In the genomic region with DNA sequence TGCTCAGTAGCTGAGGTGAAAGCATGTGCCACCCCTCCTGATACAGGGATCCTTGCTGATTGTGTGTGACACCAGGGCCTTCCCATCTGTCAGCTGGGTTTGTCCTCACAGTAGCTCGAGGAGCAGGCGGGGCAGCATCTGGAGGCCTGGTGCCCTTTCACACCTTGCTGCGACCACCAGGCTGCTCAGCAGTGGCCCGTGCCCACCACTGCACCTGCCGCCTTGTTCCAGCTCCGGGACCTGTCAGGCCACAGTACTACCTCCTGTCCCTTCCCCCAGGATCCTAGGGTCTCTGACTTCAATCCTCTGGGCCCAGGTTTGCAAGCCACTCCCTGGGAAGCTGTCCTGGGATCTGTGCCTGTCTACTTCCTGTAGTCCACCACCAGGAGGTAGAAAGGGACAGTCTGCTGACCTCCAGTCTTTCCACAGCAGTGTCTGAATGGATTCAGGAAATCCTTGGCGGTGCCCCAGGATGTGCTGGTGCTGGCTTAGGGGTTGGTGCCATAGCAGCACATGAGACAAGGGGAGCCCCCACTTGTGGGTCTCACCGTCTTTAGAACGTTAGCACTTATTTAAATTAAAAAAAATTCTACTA, we compare ENCODE assay signal across 13 cellular contexts. TPM values are rescaled to one million over a fixed set of nuclear protein-coding genes. Genes with fewer than 3 reads are reported as not detected.
DNase-seq lines count a peak whose midpoint lies in the region; ATAC-seq and TF ChIP-seq lines count a peak whose summit lies in the region.
"Had no signal": no experiment of that assay in that cellular context is flagged by ENCODE, and none has a peak within 500 bp of the region (broad histone marks: within the 10 kb centered on the region; RNA-seq: fewer than 3 reads in every experiment).

No MANE protein-coding gene starts in this region.

- H2BK12ac ChIP-seq in H9 (ENCODE audit: insufficient read length, low read depth, low read length) = no peak overlapping the region

- H3K9me3 Mint-ChIP-seq in H9 = peaks cover 0 to 8% of the 10 kb centered on the region in 2 experiments; a peak in 2 of 5 replicates
- peaks cover 11% of the 10 kb centered on the region for H3K9me3 Mint-ChIP-seq in neural progenitor cell
- H3K9me3 Mint-ChIP-seq: CD4-positive, CD25-positive, alpha-beta regulatory T cell had no signal

- intact Hi-C loops in psoas muscle (cut with DNase I) = no loop called here

- no peak overlapping the region for H3K56ac ChIP-seq in H9 (ENCODE audit: insufficient read length, low read depth, low read length)

- H3K4ac ChIP-seq in H9 (ENCODE audit: low read depth, low read length) = no peak overlapping the region

- no peak overlapping the region for H3K18ac ChIP-seq in H9 (ENCODE audit: insufficient read length, low read depth, low read length)

- WGBS in H9 (ENCODE audit: extremely low coverage, insufficient read length, low lambda C conversion rate) = no CpG with 5 or more reads among the region's 9 CpGs
- WGBS in psoas muscle, 3 donors = 68 to 83% (median 74%) methylated on average over 9 of the region's 9 CpGs

- TF ChIP-seq CTCF in H9 (conservative IDR thresholded peaks at IDR 0.05) = peak; percentile 36; the same call in 2 of the 3 replicates
- TF ChIP-seq CTCF in LNCaP clone FGC (IDR thresholded peaks at IDR 0.05; ENCODE audit: control insufficient read depth, extremely low read depth, insufficient read depth) = 0 out of 2 replicates have a peak, but pooled peaks have one; percentile 0
- TF ChIP-seq CTCF in neural progenitor cell (IDR thresholded peaks at IDR 0.05) = peak; percentile 30
- no peak for TF ChIP-seq CTCF in GM13976 (IDR thresholded peaks at IDR 0.05; ENCODE audit: borderline replicate concordance, control extremely low read depth, extremely low read depth, insufficient read depth, missing control alignments)
- TF ChIP-seq CTCF in psoas muscle (IDR thresholded peaks at IDR 0.05) = no peak

- H3K14ac ChIP-seq in H9 (ENCODE audit: insufficient read depth, low read length) = no peak overlapping the region

- H4K8ac ChIP-seq in H9 (replicated peaks; ENCODE audit: insufficient read length, low read depth, low read length) = no peak overlapping the region

- H3K27ac Mint-ChIP-seq in H9 = peak overlapping the region in 1 of 3 experiments; percentile 20; a peak in 1 of 7 replicates
- H3K27ac Mint-ChIP-seq in neural progenitor cell = no peak overlapping the region
- H3K27ac Mint-ChIP-seq: CD4-positive, CD25-positive, alpha-beta regulatory T cell had no signal

- no peak overlapping the region for H2AK5ac ChIP-seq in H9 (ENCODE audit: insufficient read length, low read length)

- no peaks in the 10 kb centered on the region for H3K23me2 ChIP-seq in H9 (ENCODE audit: insufficient read length, low read depth, low read length, poor library complexity, severe bottlenecking)

- peaks cover 35% of the 10 kb centered on the region for H3F3A ChIP-seq in neural progenitor cell (ENCODE audit: low read depth)

- ATAC-seq in HG03432 (IDR thresholded peaks at IDR 0.05; ENCODE audit: unreplicated experiment) = no peak
- ATAC-seq in psoas muscle = no peak

- H3K27me3 Mint-ChIP-seq in H9 (ENCODE audit: low read depth) (no peaks in the 10 kb centered on the region), neural progenitor cell (ENCODE audit: insufficient read depth, low read depth) (peaks cover 2% of the 10 kb centered on the region)
- H3K27me3 Mint-ChIP-seq: CD4-positive, CD25-positive, alpha-beta regulatory T cell had no signal

- no peak overlapping the region for H2BK20ac ChIP-seq in H9 (ENCODE audit: low read depth, low read length, poor library complexity, severe bottlenecking)

- no peaks in the 10 kb centered on the region for H3K79me2 ChIP-seq in H9 (ENCODE audit: insufficient read depth, low read length)
- peaks cover 67% of the 10 kb centered on the region for H3K79me2 ChIP-seq in neural progenitor cell (ENCODE audit: low read depth)

- H3T11ph ChIP-seq in H9 (ENCODE audit: low read length) = no peak overlapping the region

- H3K4me3 ChIP-seq in LNCaP clone FGC (ENCODE audit: low read depth, low read length) = no peak overlapping the region
- no peak overlapping the region for H3K4me3 ChIP-seq in neural progenitor cell
- no peak overlapping the region for H3K4me3 ChIP-seq in psoas muscle
- H3K4me3 ChIP-seq: GM23248 had no signal

- no peaks in the 10 kb centered on the region for H3K79me1 ChIP-seq in H9 (ENCODE audit: insufficient read depth, low read depth, low read length, poor library complexity, severe bottlenecking)

- DNase-seq in H9 (no peak), LNCaP clone FGC (ENCODE audit: low read depth) (no peak), dermis blood vessel endothelial cell (peak; percentile 49), neural progenitor cell (ENCODE audit: low spot score) (peak; percentile 36), GM13976 (ENCODE audit: low spot score) (no peak), psoas muscle (no peak)
- DNase-seq: activated CD4-positive, CD25-positive, alpha-beta regulatory T cell; CD4-positive, CD25-positive, alpha-beta regulatory T cell; GM23248; naive B cell; NCI-H2081 treated with DMSO at 0.1 percent for 48 hours had no signal

- H2BK120ac ChIP-seq in H9 (ENCODE audit: low read depth, low read length, poor library complexity, severe bottlenecking) = no peak overlapping the region

- H2BK5ac ChIP-seq in H9 (ENCODE audit: insufficient read length, low read length) = no peak overlapping the region

- no peak overlapping the region for H4K91ac ChIP-seq in H9 (ENCODE audit: insufficient read length, low read depth, low read length)

- H3K36me3 Mint-ChIP-seq in H9 (ENCODE audit: insufficient read depth in 1 of 3, low read depth in 3 of 3) (peaks cover 0 to 9% (median 2%) of the 10 kb centered on the region in 3 experiments; a peak in 5 of 7 replicates), neural progenitor cell (peaks cover 8% of the 10 kb centered on the region)
- H3K36me3 Mint-ChIP-seq: naive B cell had no signal

- H3K9ac ChIP-seq in H9 (ENCODE audit: extremely low read depth, insufficient read length, low read length) (no peak overlapping the region), neural progenitor cell (no peak overlapping the region)
- H3K9ac ChIP-seq: GM23248 had no signal

- H3K36me3 ChIP-seq in neural progenitor cell (no peaks in the 10 kb centered on the region), psoas muscle (ENCODE audit: insufficient read depth in 1 of 2, low read depth in 1 of 2) (no peaks in the 10 kb centered on the region)

- H3K27me3 ChIP-seq in H9 (ENCODE audit: insufficient read depth, low read length) (no peaks in the 10 kb centered on the region), neural progenitor cell (no peaks in the 10 kb centered on the region), psoas muscle (ENCODE audit: insufficient read depth in 3 of 3, low read length in 2 of 3) (peaks cover 0 to 5% (median 0%) of the 10 kb centered on the region in 3 donors)

- H3K4me3 Mint-ChIP-seq in H9 (no peak overlapping the region), neural progenitor cell (no peak overlapping the region)
- H3K4me3 Mint-ChIP-seq: CD4-positive, CD25-positive, alpha-beta regulatory T cell; naive B cell had no signal

- H3K4me1 Mint-ChIP-seq in H9 (peaks cover 40 to 46% of the 10 kb centered on the region in 2 experiments), neural progenitor cell (peaks cover 27% of the 10 kb centered on the region)
- H3K4me1 Mint-ChIP-seq: naive B cell had no signal

- H3K27ac ChIP-seq in H9 (ENCODE audit: insufficient read length, low read depth, low read length) (no peak overlapping the region), neural progenitor cell (no peak overlapping the region), psoas muscle (no peak overlapping the region)
- H3K27ac ChIP-seq: GM23248 had no signal

- H3K9me3 ChIP-seq in H9 (ENCODE audit: control insufficient read depth, low read depth, low read length) (no peaks in the 10 kb centered on the region), neural progenitor cell (ENCODE audit: low read depth) (no peaks in the 10 kb centered on the region), psoas muscle (no peaks in the 10 kb centered on the region)

- in situ Hi-C loops in GM13976 (cut with MboI; ENCODE audit: low sequenced_read_pairs, unreplicated experiment) = no loop called here

- H3K4me1 ChIP-seq in H9 (ENCODE audit: insufficient read depth, low read length) (peaks cover 5% of the 10 kb centered on the region; the same call in 1 of the 2 replicates), neural progenitor cell (peaks cover 58% of the 10 kb centered on the region), psoas muscle (no peaks in the 10 kb centered on the region)

- no peak overlapping the region for H2BK15ac ChIP-seq in H9 (ENCODE audit: low read depth, low read length)

- H2AFZ ChIP-seq in H9 (ENCODE audit: low read length) (no peak overlapping the region), neural progenitor cell (replicated peaks) (no peak overlapping the region)
- H2AFZ ChIP-seq: GM23248 had no signal

- no peak overlapping the region for H3K4me2 ChIP-seq in H9 (ENCODE audit: insufficient read depth, insufficient read length, low read length)
- H3K4me2 ChIP-seq in neural progenitor cell = no peak overlapping the region

- no peaks in the 10 kb centered on the region for H4K20me1 ChIP-seq in H9 (ENCODE audit: control insufficient read depth, insufficient read depth, insufficient read length)
- H4K20me1 ChIP-seq in neural progenitor cell (ENCODE audit: low read depth) = peaks cover 63% of the 10 kb centered on the region

- H3K23ac ChIP-seq in H9 (ENCODE audit: insufficient read length, low read depth, low read length) = no peak overlapping the region

- H4K5ac ChIP-seq in H9 (ENCODE audit: insufficient read length, low read depth, low read length) = no peak overlapping the region

RNA-seq across cellular contexts. Expression of gene APBA2, which starts 27.5 kb away (rescaled TPM):
- 12.2 and 14.3 TPM in 2 replicates for total RNA-seq in H9 (2021)
- 18.5 and 24.1 TPM in 2 replicates for total RNA-seq in dermis blood vessel endothelial cell
- 35.8 and 70.4 TPM in 2 replicates for total RNA-seq in neural progenitor cell (ENCODE audit: low replicate concordance)
- total RNA-seq in psoas muscle = under 1 TPM in 2 of 4 donors, not detected in 2; 0.19 to 0.36 TPM
- polyA plus RNA-seq in psoas muscle = under 1 TPM; 0.06 to 0.08 (median 0.08) TPM
- total RNA-seq: MCF 10A had no signal

Comparison
In these comparisons a context has a peak if more than half of its experiments do, and no peak if none do; other contexts are left out.
1. DNase-seq: peak in dermis blood vessel endothelial cell (single experiment) and neural progenitor cell (single experiment); none in H9 (single experiment), LNCaP clone FGC (single experiment), GM13976 (single experiment) and psoas muscle (0 of 2).
2. CTCF ChIP-seq: peak in H9 (single experiment), LNCaP clone FGC (single experiment) and neural progenitor cell (single experiment); none in GM13976 (single experiment) and psoas muscle (single experiment).